ENCODE assay signal across 9 cellular contexts in the genomic region with DNA sequence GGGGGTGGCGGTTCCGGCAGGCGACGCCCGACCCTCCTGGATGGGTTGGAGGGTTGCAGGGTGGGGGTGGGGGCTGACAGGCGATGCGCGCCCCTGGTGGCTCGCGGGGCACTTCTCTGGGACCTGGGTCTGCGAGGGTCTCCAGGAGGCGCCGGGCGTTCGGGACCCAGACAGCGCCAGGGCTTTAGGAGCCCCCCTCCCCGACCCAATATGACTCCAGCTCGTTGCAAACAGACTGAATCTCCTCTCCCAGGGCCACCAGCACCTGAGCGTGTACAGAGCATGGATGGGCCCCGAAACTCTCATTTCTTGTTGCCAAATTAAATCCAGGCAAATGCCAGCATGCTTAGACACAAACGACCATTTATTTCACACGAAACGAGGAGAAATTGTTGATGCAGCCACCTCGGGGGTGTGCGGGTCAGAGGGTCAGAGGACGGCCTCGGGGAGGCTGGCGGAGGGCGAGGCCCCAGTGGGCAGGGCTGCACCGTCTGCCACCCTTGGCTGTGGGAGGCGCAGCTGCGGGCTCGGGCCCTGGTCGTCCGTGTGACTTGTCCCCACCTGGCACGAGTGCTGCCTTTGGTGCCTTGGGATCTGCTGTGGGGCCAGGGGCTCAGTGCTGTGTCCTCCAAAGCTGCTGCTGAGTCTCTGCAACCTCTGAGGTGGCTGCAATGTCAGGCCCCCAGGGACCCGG. TPM values are rescaled to one million over a fixed set of nuclear protein-coding genes. Genes with fewer than 3 reads are reported as not detected.
A peak's percentile ranks its signal among the peaks of the same experiment; 100 is the strongest.
DNase-seq lines count a peak whose midpoint lies in the region; ATAC-seq and TF ChIP-seq lines count a peak whose summit lies in the region.
"Had no signal": no experiment of that assay in that cellular context is flagged by ENCODE, and none has a peak within 500 bp of the region (broad histone marks: within the 10 kb centered on the region; RNA-seq: fewer than 3 reads in every experiment).

No MANE protein-coding gene starts in this region.

- H3K27ac ChIP-seq in SU-DHL-6 (ENCODE audit: low read depth, low read length): no peak overlapping the region

- no peaks in the 10 kb centered on the region for H4K20me1 ChIP-seq in SU-DHL-6 (ENCODE audit: low read depth, low read length)

- CTCF ChIA-PET in activated naive CD4-positive, alpha-beta T cell treated with anti-CD3 and anti-CD28 coated beads for 36 hours (lab: Charles Lee): no interaction called here

- H3K9me3 Mint-ChIP-seq in activated naive CD4-positive, alpha-beta T cell treated with anti-CD3 and anti-CD28 coated beads for 36 hours: no peaks in the 10 kb centered on the region
- H3K9me3 Mint-ChIP-seq: naive thymus-derived CD4-positive, alpha-beta T cell had no signal

- H2AFZ ChIP-seq in SU-DHL-6 (ENCODE audit: low read depth, low read length, severe bottlenecking): no peak overlapping the region

- no peaks in the 10 kb centered on the region for H3K36me3 ChIP-seq in SU-DHL-6 (ENCODE audit: low read length)

- H3K27ac Mint-ChIP-seq in activated naive CD4-positive, alpha-beta T cell treated with anti-CD3 and anti-CD28 coated beads for 36 hours: no peak overlapping the region

- H3K4me3 Mint-ChIP-seq in activated naive CD4-positive, alpha-beta T cell treated with anti-CD3 and anti-CD28 coated beads for 36 hours: no peak overlapping the region
- H3K4me3 Mint-ChIP-seq: naive thymus-derived CD4-positive, alpha-beta T cell had no signal

- TF ChIP-seq CTCF in SU-DHL-6 (IDR thresholded peaks at IDR 0.05; ENCODE audit: insufficient read depth, low read length, poor library complexity, severe bottlenecking): peak; percentile 50
- peak; percentile 53 for TF ChIP-seq CTCF in fibroblast of villous mesenchyme (IDR thresholded peaks at IDR 0.05; ENCODE audit: insufficient read depth, low read depth, low read length)

- H3K36me3 Mint-ChIP-seq in activated naive CD4-positive, alpha-beta T cell treated with anti-CD3 and anti-CD28 coated beads for 36 hours (ENCODE audit: low read depth): no peaks in the 10 kb centered on the region
- H3K36me3 Mint-ChIP-seq: naive thymus-derived CD4-positive, alpha-beta T cell had no signal

- H3K27me3 Mint-ChIP-seq in activated naive CD4-positive, alpha-beta T cell treated with anti-CD3 and anti-CD28 coated beads for 36 hours (ENCODE audit: low read depth): peaks cover 7% of the 10 kb centered on the region

- H3K79me2 ChIP-seq in SU-DHL-6 (ENCODE audit: insufficient read depth, low read length): no peaks in the 10 kb centered on the region

- H3K4me1 Mint-ChIP-seq in activated naive CD4-positive, alpha-beta T cell treated with anti-CD3 and anti-CD28 coated beads for 36 hours (ENCODE audit: low read depth): peaks cover 16% of the 10 kb centered on the region

- intact Hi-C loops in activated naive CD4-positive, alpha-beta T cell treated with anti-CD3 and anti-CD28 coated beads for 36 hours (cut with micrococcal nuclease): loop anchor here (1.0 kb wide), 1 partner anchor 194 kb away; a partner anchor contains a TSS

- no peaks in the 10 kb centered on the region for H3F3A ChIP-seq in SU-DHL-6 (ENCODE audit: insufficient read depth)

- H3K27me3 ChIP-seq in SU-DHL-6 (ENCODE audit: low read length): no peaks in the 10 kb centered on the region

- no peaks in the 10 kb centered on the region for H3K9me3 ChIP-seq in SU-DHL-6 (ENCODE audit: insufficient read depth, low read length)

- no peak overlapping the region for H3K4me2 ChIP-seq in SU-DHL-6 (ENCODE audit: low read depth, low read length, poor library complexity, severe bottlenecking)

- H3K9me2 ChIP-seq in SU-DHL-6 (replicated peaks; ENCODE audit: insufficient read depth, low read length): no peaks in the 10 kb centered on the region

- peak; percentile 40 for DNase-seq in activated naive CD4-positive, alpha-beta T cell treated with Interleukin-2 at 50 U/mL for 16 hours
- DNase-seq in activated naive CD4-positive, alpha-beta T cell treated with anti-CD3 and anti-CD28 coated beads for 36 hours: no peak
- DNase-seq in fibroblast of villous mesenchyme (ENCODE audit: low read depth) (no peak), GM19238 (ENCODE audit: insufficient read length, low spot score) (no peak), hippocampal formation (lab: John Stamatoyannopoulos, UW) (no peak)
- peak; percentile 15 to 39 for DNase-seq in stimulated activated CD4-positive, alpha-beta T cell treated with anti-CD3 and anti-CD28 coated beads, Interleukin-4, amount 100 ng/mL, for 4 hours

- ATAC-seq in GM19328 (IDR thresholded peaks at IDR 0.05; ENCODE audit: unreplicated experiment): no peak
- ATAC-seq: naive thymus-derived CD4-positive, alpha-beta T cell had no signal

- H3K9ac ChIP-seq in SU-DHL-6 (ENCODE audit: low read length): no peak overlapping the region

- no peak overlapping the region for H3K4me3 ChIP-seq in SU-DHL-6 (ENCODE audit: insufficient read depth, low read length, poor library complexity, severe bottlenecking)
- H3K4me3 ChIP-seq in fibroblast of villous mesenchyme (ENCODE audit: low read depth, low read length): no peak overlapping the region

RNA-seq across cellular contexts. Expression of a gene that starts 20.9 kb away (rescaled TPM):
- not detected for total RNA-seq in activated naive CD4-positive, alpha-beta T cell treated with anti-CD3 and anti-CD28 coated beads for 36 hours
- not detected in 2 replicates for total RNA-seq in fibroblast of villous mesenchyme
- total RNA-seq: naive thymus-derived CD4-positive, alpha-beta T cell had no signal

Comparison
In these comparisons a context has a peak if more than half of its experiments do, and no peak if none do; other contexts are left out.
1. DNase-seq: peak in activated naive CD4-positive, alpha-beta T cell treated with Interleukin-2 at 50 U/mL for 16 hours (single experiment) and stimulated activated CD4-positive, alpha-beta T cell treated with anti-CD3 and anti-CD28 coated beads, Interleukin-4, amount 100 ng/mL, for 4 hours (2 of 2); none in activated naive CD4-positive, alpha-beta T cell treated with anti-CD3 and anti-CD28 coated beads for 36 hours (single experiment), fibroblast of villous mesenchyme (single experiment), GM19238 (single experiment) and hippocampal formation (0 of 2).